ENCODE assay signal across 21 cellular contexts in the genomic region with DNA sequence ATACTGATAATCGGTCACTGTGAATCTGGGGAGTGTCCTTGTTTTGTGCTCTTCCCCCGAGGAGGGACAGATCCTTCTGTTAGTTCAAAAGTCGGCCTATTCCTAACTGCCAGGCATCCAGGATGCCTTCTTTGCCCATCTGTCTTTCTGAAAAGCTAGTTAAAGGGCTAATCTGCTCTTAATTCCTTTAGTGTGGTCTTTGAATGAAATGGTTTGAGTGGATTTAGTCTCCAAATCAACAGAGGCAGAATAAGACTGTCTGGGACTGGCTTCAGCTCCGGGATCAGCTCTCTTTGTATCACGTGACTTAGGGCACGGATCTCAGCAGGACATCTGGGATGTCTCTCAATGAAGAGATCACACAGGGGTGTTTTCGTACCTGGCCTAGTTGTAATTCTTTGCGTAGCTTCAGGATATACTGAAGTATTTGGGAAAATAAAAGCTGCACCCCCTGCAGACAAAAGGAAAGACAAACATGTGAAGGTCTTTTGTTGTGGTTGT.
DNase-seq lines count a peak whose midpoint lies in the region; ATAC-seq, FAIRE-seq and TF ChIP-seq lines count a peak whose summit lies in the region.
"Had no signal": no experiment of that assay in that cellular context is flagged by ENCODE, and none has a peak within 500 bp of the region (broad histone marks: within the 10 kb centered on the region; RNA-seq: fewer than 3 reads in every experiment).

No MANE protein-coding gene starts in this region.

- POLR2A ChIA-PET in HepG2 (lab: Yijun Ruan, JAX), result no interaction called here

- in situ Hi-C loops in HepG2 (cut with HindIII; ENCODE audit: extremely low pct_ligation_motif_present, low pct_unique_long_range_greater_than_20kb), result no loop called here

- H3K4me3 ChIP-seq in HepG2 (replicated peaks in 1 of 3; ENCODE audit: insufficient read depth in 1 of 3, low read depth in 2 of 3, low read length in 3 of 3), result no peak overlapping the region
- no peak overlapping the region for H3K4me3 ChIP-seq in right lobe of liver
- no peak overlapping the region for H3K4me3 ChIP-seq in bronchial epithelial cell (ENCODE audit: low read depth, low read length)
- H3K4me3 ChIP-seq in stomach, result no peak overlapping the region
- H3K4me3 ChIP-seq: SK-N-MC had no signal

- intact Hi-C loops in HepG2 (cut with micrococcal nuclease; ENCODE audit: unreplicated experiment), result no loop called here
- intact Hi-C loops in right lobe of liver (cut with DNase I), result no loop called here
- intact Hi-C loops in stomach (cut with DNase I; ENCODE audit: low total_unique reads), result no loop called here

- TF ChIP-seq CTCF in HepG2 (CRISPR knock-in tag; IDR thresholded peaks at IDR 0.05) (no peak), right lobe of liver (IDR thresholded peaks at IDR 0.05) (no peak), bronchial epithelial cell (IDR thresholded peaks at IDR 0.05; ENCODE audit: insufficient read depth, low read length, severe bottlenecking) (no peak), stomach (IDR thresholded peaks at IDR 0.05) (no peak), GM20000 (IDR thresholded peaks at IDR 0.05; ENCODE audit: extremely low read depth, missing control alignments) (no peak)

- H3K27ac ChIP-seq in HepG2 (ENCODE audit: extremely low read length, insufficient read depth, low read length) (no peak overlapping the region), right lobe of liver (no peak overlapping the region), stomach (no peak overlapping the region)
- H3K27ac ChIP-seq: SK-N-MC had no signal

- TF ChIP-seq EP300 in HepG2 (IDR thresholded peaks at IDR 0.05; ENCODE audit: low read depth in 2 of 2, low read length in 2 of 2), result no peak
- TF ChIP-seq EP300 in HepG2 (CRISPR knock-in tag; IDR thresholded peaks at IDR 0.05; ENCODE audit: borderline replicate concordance), result no peak
- TF ChIP-seq EP300 in stomach (IDR thresholded peaks at IDR 0.05), result no peak

- no peaks in the 10 kb centered on the region for H3K4me1 ChIP-seq in HepG2 (ENCODE audit: insufficient read depth, low read length)
- H3K4me1 ChIP-seq in right lobe of liver, result no peaks in the 10 kb centered on the region
- H3K4me1 ChIP-seq in stomach, result no peaks in the 10 kb centered on the region

- no peaks in the 10 kb centered on the region for H4K20me1 ChIP-seq in HepG2 (ENCODE audit: insufficient read depth, low read length)

- DNase-seq in HepG2 (ENCODE audit: low spot score), result no peak
- DNase-seq in right lobe of liver, result no peak
- DNase-seq in NCI-H82 treated with DMSO at 0.1 percent for 48 hours (lab: John Stamatoyannopoulos, UW; ENCODE audit: unreplicated experiment), result peak; percentile 99
- no peak for DNase-seq in bronchial epithelial cell (ENCODE audit: low read depth)
- no peak for DNase-seq in stomach
- no peak for DNase-seq in SIG-M5 (lab: John Stamatoyannopoulos, UW)
- no peak for DNase-seq in GM20000 (ENCODE audit: low spot score)
- DNase-seq: EL, GF-D8, H7, HFFc6, Karpas-422, NCI-H1417, NCI-H1694 treated with DMSO at 0.1 percent for 48 hours, NCI-H2081 treated with DMSO at 0.1 percent for 48 hours, SW 1271 had no signal

- H3K9ac ChIP-seq in HepG2 (ENCODE audit: insufficient read depth, low read depth, low read length), result no peak overlapping the region

- H3K79me2 ChIP-seq in HepG2 (ENCODE audit: insufficient read depth, low read length), result no peaks in the 10 kb centered on the region

- no peak for TF ChIP-seq RAD21 in HepG2 (CRISPR knock-in tag; IDR thresholded peaks at IDR 0.05)

- FAIRE-seq in HepG2 (lab: Jason Lieb, UNC) (no peak), bronchial epithelial cell (lab: Jason Lieb, UNC) (peak; percentile 47)
- FAIRE-seq: A204.1, GM19239 had no signal

- BruUV-seq in HepG2 (replicated peaks; lab: Mats Ljungman, UMichigan), result no TSS peak

- no peak overlapping the region for H3K4me2 ChIP-seq in HepG2 (ENCODE audit: low read depth, low read length)

- no peaks in the 10 kb centered on the region for H3K9me3 ChIP-seq in HepG2 (ENCODE audit: low read length)
- no peaks in the 10 kb centered on the region for H3K9me3 ChIP-seq in right lobe of liver
- no peaks in the 10 kb centered on the region for H3K9me3 ChIP-seq in stomach

- no peaks in the 10 kb centered on the region for H3K36me3 ChIP-seq in HepG2 (replicated peaks in 1 of 2; ENCODE audit: control insufficient read depth in 1 of 2, insufficient read depth in 2 of 2, low read length in 2 of 2)
- no peaks in the 10 kb centered on the region for H3K36me3 ChIP-seq in right lobe of liver
- H3K36me3 ChIP-seq in bronchial epithelial cell (ENCODE audit: control insufficient read depth, insufficient read depth, low read length), result no peaks in the 10 kb centered on the region
- H3K36me3 ChIP-seq in stomach, result no peaks in the 10 kb centered on the region

- peaks cover 2 to 39% of the 10 kb centered on the region in 2 experiments; a peak in 3 of 5 replicates for H3K27me3 ChIP-seq in HepG2 (ENCODE audit: control insufficient read depth in 1 of 2, insufficient read depth in 2 of 2, low read length in 2 of 2)
- no peaks in the 10 kb centered on the region for H3K27me3 ChIP-seq in right lobe of liver
- no peaks in the 10 kb centered on the region for H3K27me3 ChIP-seq in bronchial epithelial cell (ENCODE audit: control insufficient read depth, insufficient read depth, low read length)
- H3K27me3 ChIP-seq in stomach, result peaks cover 0 to 14% (median 0%) of the 10 kb centered on the region in 3 donors

- no peak for ATAC-seq in HepG2
- no peak for ATAC-seq in right lobe of liver
- no peak for ATAC-seq in GM18873 (IDR thresholded peaks at IDR 0.05; ENCODE audit: low FRiP score, unreplicated experiment)
- ATAC-seq: Right ventricle myocardium inferior had no signal

- CTCF ChIA-PET in HepG2 (lab: Yijun Ruan, JAX; ENCODE audit: low intra/inter-chr PET ratio, low total read pairs), result no interaction called here

- H2AFZ ChIP-seq in HepG2 (ENCODE audit: low read length), result no peak overlapping the region

- 10% methylated on average over 8 of the region's 8 CpGs for WGBS in HepG2 (ENCODE audit: low lambda C conversion rate)
- 44% methylated on average over 6 of the region's 8 CpGs for WGBS in right lobe of liver (ENCODE audit: insufficient coverage, low coverage, low lambda C conversion rate, missing lambda C conversion rate)
- WGBS in stomach, 5 donors, result 70 to 80% (median 75%) methylated on average over 8 of the region's 8 CpGs

- TF ChIP-seq POLR2A in HepG2 (IDR thresholded peaks at IDR 0.05; ENCODE audit: insufficient read depth in 1 of 2, low read depth in 2 of 2, low read length in 2 of 2) (no peak), right lobe of liver (IDR thresholded peaks at IDR 0.05) (no peak), stomach (IDR thresholded peaks at IDR 0.05) (no peak)

TF ChIP-seq in HepG2, 621 proteins besides CTCF, POLR2A, EP300 and RAD21:
- TF ChIP-seq RXRA (CRISPR knock-in tag; IDR thresholded peaks at IDR 0.05), result no peak
- TF ChIP-seq, protein P1, sequence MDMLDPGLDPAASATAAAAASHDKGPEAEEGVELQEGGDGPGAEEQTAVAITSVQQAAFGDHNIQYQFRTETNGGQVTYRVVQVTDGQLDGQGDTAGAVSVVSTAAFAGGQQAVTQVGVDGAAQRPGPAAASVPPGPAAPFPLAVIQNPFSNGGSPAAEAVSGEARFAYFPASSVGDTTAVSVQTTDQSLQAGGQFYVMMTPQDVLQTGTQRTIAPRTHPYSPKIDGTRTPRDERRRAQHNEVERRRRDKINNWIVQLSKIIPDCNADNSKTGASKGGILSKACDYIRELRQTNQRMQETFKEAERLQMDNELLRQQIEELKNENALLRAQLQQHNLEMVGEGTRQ (IDR thresholded peaks at IDR 0.05; ENCODE audit: low read depth, low read length), result peak; percentile 62
- TF ChIP-seq, protein P1 (CRISPR knock-in tag; IDR thresholded peaks at IDR 0.05; ENCODE audit: borderline replicate concordance), result no peak
- TF ChIP-seq RAD51 (IDR thresholded peaks at IDR 0.05; ENCODE audit: borderline replicate concordance), result peak; percentile 85
